In genomic region chr18:48410095-48410920, GRCh38 we compare ENCODE assay signal across 8 cellular contexts. TPM values are rescaled to one million over a fixed set of nuclear protein-coding genes. Genes with fewer than 3 reads are reported as not detected.
DNase-seq lines count a peak whose midpoint lies in the region; ATAC-seq and TF ChIP-seq lines count a peak whose summit lies in the region.

No MANE protein-coding gene starts in this region.

- intact Hi-C loops in Right ventricle myocardium inferior (cut with DNase I), result no loop called here

- no peak overlapping the region for H3K27ac Mint-ChIP-seq in activated naive CD8-positive, alpha-beta T cell

- H3K9me3 Mint-ChIP-seq in activated naive CD8-positive, alpha-beta T cell (ENCODE audit: low read depth), result no peaks in the 10 kb centered on the region

- peak overlapping the region; percentile 86 to 92 for H3K27ac ChIP-seq in thoracic aorta

- H3K36me3 ChIP-seq in H7 (replicated peaks; ENCODE audit: control insufficient read depth, insufficient read depth, low read length), result no peaks in the 10 kb centered on the region
- H3K36me3 ChIP-seq in thoracic aorta, result no peaks in the 10 kb centered on the region

- TF ChIP-seq CTCF in omental fat pad (IDR thresholded peaks at IDR 0.05) (no peak), thoracic aorta (IDR thresholded peaks at IDR 0.05) (no peak)

- H3K4me1 ChIP-seq in thoracic aorta (ENCODE audit: control insufficient read depth in 1 of 2, low read depth in 2 of 2), result peaks cover 10 to 35% of the 10 kb centered on the region in 2 donors

- H3K27me3 ChIP-seq in H7 (ENCODE audit: control insufficient read depth, insufficient read depth, low read length), result peaks cover 64% of the 10 kb centered on the region
- H3K27me3 ChIP-seq in thoracic aorta (replicated peaks; ENCODE audit: insufficient read depth), result no peaks in the 10 kb centered on the region

- DNase-seq in Daoy (ENCODE audit: low read depth) (peak; percentile 92), H7 (peak; percentile 98), LoVo (ENCODE audit: low spot score) (peak; percentile 93), SK-N-DZ (ENCODE audit: low spot score) (peak; percentile 66), Right ventricle myocardium inferior (ENCODE audit: missing footprints) (peak; percentile 94), omental fat pad (ENCODE audit: low spot score) (peak; percentile 83), thoracic aorta (ENCODE audit: low spot score) (peak; percentile 76)

- H3K4me3 ChIP-seq in H7 (ENCODE audit: insufficient read depth, low read depth, low read length), result peak overlapping the region; percentile 67
- peak overlapping the region; percentile 97 for H3K4me3 ChIP-seq in thoracic aorta

- H3K36me3 Mint-ChIP-seq in activated naive CD8-positive, alpha-beta T cell, result no peaks in the 10 kb centered on the region

- H3K27me3 Mint-ChIP-seq in activated naive CD8-positive, alpha-beta T cell, result peaks cover 58% of the 10 kb centered on the region

- peak overlapping the region; percentile 77 for H3K4me3 Mint-ChIP-seq in activated naive CD8-positive, alpha-beta T cell

- peak; percentile 99 for ATAC-seq in Right ventricle myocardium inferior
- peak; percentile 96 for ATAC-seq in omental fat pad (ENCODE audit: low FRiP score)
- ATAC-seq in thoracic aorta (ENCODE audit: insufficient number of reproducible peaks, low FRiP score, low read depth), result peak; percentile 76

- peaks cover 13% of the 10 kb centered on the region for H3K4me1 Mint-ChIP-seq in activated naive CD8-positive, alpha-beta T cell (ENCODE audit: low read depth)

- H3K9me3 ChIP-seq in thoracic aorta, result no peaks in the 10 kb centered on the region

RNA-seq across cellular contexts. Expression of gene ZBTB7C, which starts 1.1 kb away (rescaled TPM):
- 0.21 and 0.29 TPM in 2 replicates for total RNA-seq in Daoy (2014; rRNA removed; shearing (Covaris generic))
- 0.15 and 0.38 TPM in 2 replicates for total RNA-seq in H7 (2014; rRNA removed; shearing (Covaris generic))
- polyA plus RNA-seq in SK-N-DZ (2014; cell fraction: cytosol; rRNA removed), result not detected in 2 replicates
- polyA plus RNA-seq in SK-N-DZ (2014; cell fraction: nucleus; rRNA removed), result not detected in 2 replicates
- total RNA-seq in Right ventricle myocardium inferior (3.2 TPM), omental fat pad (10 to 100 TPM in 3 of 4 donors, 1 to 10 TPM in 1; 5.0 to 14.1 (median 13.3) TPM), thoracic aorta (10 to 100 TPM in 1 of 2 donors, 1 to 10 TPM in 1; 9.6 to 10.9 TPM)

Comparison
In these comparisons a context has a peak if more than half of its experiments do, and no peak if none do; other contexts are left out.
1. Peak in every context shown above with its lines: DNase-seq, ATAC-seq, H3K4me3 ChIP-seq and H3K27ac ChIP-seq.